20 cellular contexts compared by ENCODE assay signal in the genomic region with DNA sequence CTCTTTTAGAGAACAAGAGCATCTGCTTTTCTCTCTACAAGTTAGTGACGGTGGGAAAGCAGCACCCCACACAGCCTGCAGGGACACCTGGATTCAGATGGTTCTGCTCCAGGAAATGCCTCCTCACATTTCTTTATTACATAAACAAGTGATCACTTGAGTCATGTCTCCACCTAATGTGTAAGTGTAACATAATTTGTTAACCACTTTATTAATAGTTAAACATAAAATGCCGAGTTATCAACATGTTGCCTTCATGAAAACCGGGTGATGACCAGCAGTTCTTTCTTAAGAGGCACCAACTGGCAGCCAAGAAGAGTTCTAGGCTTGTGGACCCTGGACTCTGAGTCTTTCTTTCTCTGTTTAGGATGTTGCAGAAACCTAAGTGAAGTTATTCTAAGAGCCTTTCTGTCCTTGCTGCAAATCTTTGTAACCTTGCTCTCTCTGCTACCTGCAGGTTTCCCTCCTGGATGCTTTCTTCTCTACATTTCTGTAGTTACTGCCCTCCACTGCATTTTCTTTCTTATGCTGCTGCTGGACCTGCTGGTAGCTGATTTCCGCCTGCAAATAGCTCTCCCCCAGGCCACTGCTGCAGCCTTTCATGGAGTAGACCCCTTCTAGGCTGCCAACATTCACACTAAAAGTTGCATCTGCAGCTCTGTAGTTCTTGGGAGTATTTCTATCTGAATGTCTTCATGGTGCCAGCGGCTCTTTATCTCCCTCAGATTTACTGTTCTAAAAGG. TPM values are rescaled to one million over a fixed set of nuclear protein-coding genes. Genes with fewer than 3 reads are reported as not detected.
"Had no signal": no experiment of that assay in that cellular context is flagged by ENCODE, and none has a peak within 500 bp of the region (broad histone marks: within the 10 kb centered on the region; RNA-seq: fewer than 3 reads in every experiment).

No MANE protein-coding gene starts in this region.

- H3K27ac Mint-ChIP-seq: activated CD8-positive, alpha-beta T cell treated with anti-CD3 and anti-CD28 coated beads for 36 hours; activated naive CD4-positive, alpha-beta T cell treated with anti-CD3 and anti-CD28 coated beads, Interleukin-2, amount 50 U/mL, for 24 hours; T-helper 17 cell had no signal

- H3K27me3 Mint-ChIP-seq: activated CD8-positive, alpha-beta T cell treated with anti-CD3 and anti-CD28 coated beads for 36 hours had no signal

- H3K27me3 ChIP-seq: body of pancreas, colonic mucosa, esophagus squamous epithelium, ovary, upper lobe of right lung had no signal

- H3K27ac ChIP-seq: body of pancreas, colonic mucosa, esophagus squamous epithelium, ovary, thoracic aorta, upper lobe of right lung had no signal

- ATAC-seq: activated CD8-positive, alpha-beta T cell treated with anti-CD3 and anti-CD28 coated beads for 36 hours; activated T-cell treated with anti-CD3 and anti-CD28 coated beads, Interleukin-2, amount 50 U/mL, for 4 hours; body of pancreas; left cardiac atrium; T-helper 17 cell; upper lobe of right lung had no signal

- H3K4me3 ChIP-seq: body of pancreas, colonic mucosa, esophagus squamous epithelium, lung, ovary, thoracic aorta, upper lobe of right lung had no signal

- H3K4me3 Mint-ChIP-seq: activated CD8-positive, alpha-beta T cell treated with anti-CD3 and anti-CD28 coated beads for 36 hours; activated naive CD4-positive, alpha-beta T cell treated with anti-CD3 and anti-CD28 coated beads, Interleukin-2, amount 50 U/mL, for 24 hours; activated T-cell treated with anti-CD3 and anti-CD28 coated beads, Interleukin-2, amount 50 U/mL, for 4 hours; T-helper 17 cell had no signal

- H3K36me3 Mint-ChIP-seq: activated naive CD4-positive, alpha-beta T cell treated with anti-CD3 and anti-CD28 coated beads, Interleukin-2, amount 50 U/mL, for 24 hours had no signal

- H3K4me1 ChIP-seq: esophagus squamous epithelium, upper lobe of right lung had no signal

- H3K9me3 Mint-ChIP-seq: activated CD8-positive, alpha-beta T cell treated with anti-CD3 and anti-CD28 coated beads for 36 hours; activated naive CD4-positive, alpha-beta T cell treated with anti-CD3 and anti-CD28 coated beads, Interleukin-2, amount 50 U/mL, for 24 hours; activated T-cell treated with anti-CD3 and anti-CD28 coated beads, Interleukin-2, amount 50 U/mL, for 4 hours had no signal

- H3K9me3 ChIP-seq: body of pancreas, colonic mucosa, esophagus squamous epithelium, ovary, thoracic aorta, upper lobe of right lung had no signal

- DNase-seq: activated CD4-positive, alpha-beta T cell treated with anti-CD3 and anti-CD28 coated beads for 48 hours; activated CD8-positive, alpha-beta T cell treated with anti-CD3 and anti-CD28 coated beads for 36 hours; activated effector memory CD4-positive, alpha-beta T cell treated with anti-CD3 and anti-CD28 coated beads, Interleukin-2, amount 50 U/mL, for 16 hours; activated T-cell treated with anti-CD3 and anti-CD28 coated beads, Interleukin-2, amount 50 U/mL, for 4 hours; amniotic stem cell; body of pancreas; central memory CD4-positive, alpha-beta T cell; colonic mucosa; esophagus squamous epithelium; left cardiac atrium; ovary; stimulated activated CD4-positive, alpha-beta T cell treated with anti-CD3 and anti-CD28 coated beads, Interleukin-12 subunit alpha, Interleukin-12 subunit beta, amount 100 ng/mL, for 4 hours; stimulated activated CD4-positive, alpha-beta T cell treated with anti-CD3 and anti-CD28 coated beads, Interleukin-2, amount 100 ng/mL, for 24 hours; T-helper 17 cell; upper lobe of right lung had no signal

- H3K36me3 ChIP-seq: colonic mucosa, esophagus squamous epithelium, ovary, thoracic aorta, upper lobe of right lung had no signal

- H3K4me1 Mint-ChIP-seq: activated naive CD4-positive, alpha-beta T cell treated with anti-CD3 and anti-CD28 coated beads, Interleukin-2, amount 50 U/mL, for 24 hours; T-helper 17 cell had no signal

RNA-seq across cellular contexts. Expression of a gene that starts 24.3 kb away (rescaled TPM):
- total RNA-seq: activated CD8-positive, alpha-beta T cell treated with anti-CD3 and anti-CD28 coated beads for 36 hours; activated T-cell treated with anti-CD3 and anti-CD28 coated beads, Interleukin-2, amount 50 U/mL, for 4 hours; body of pancreas; colonic mucosa; esophagus squamous epithelium; fibroblast of villous mesenchyme; glomerular endothelial cell; left cardiac atrium; lung; T-helper 17 cell; thoracic aorta; upper lobe of right lung had no signal
